32 cellular contexts compared by ENCODE assay signal in the genomic region with DNA sequence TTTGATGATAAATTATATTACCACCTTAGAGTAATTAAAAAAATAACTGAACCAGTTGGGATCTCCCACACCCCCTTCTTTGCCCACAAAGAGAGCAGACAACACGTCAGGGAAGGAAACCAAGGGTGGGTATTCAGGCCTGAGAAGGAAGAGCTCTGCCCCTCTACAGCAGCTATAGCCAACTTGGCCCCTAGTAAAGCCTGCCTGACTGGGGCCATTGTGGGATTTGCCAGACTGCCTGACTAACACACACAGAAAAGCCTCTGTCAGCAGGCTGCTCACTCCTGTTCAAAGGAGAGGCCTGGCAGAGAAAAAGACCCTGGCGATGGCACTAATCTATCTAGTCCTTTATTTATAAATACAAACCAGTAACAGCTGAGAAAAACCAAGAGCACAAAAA. TPM values are rescaled to one million over a fixed set of nuclear protein-coding genes. Genes with fewer than 3 reads are reported as not detected.
A peak's percentile ranks its signal among the peaks of the same experiment; 100 is the strongest.
DNase-seq lines count a peak whose midpoint lies in the region; ATAC-seq and TF ChIP-seq lines count a peak whose summit lies in the region.
"Had no signal": no experiment of that assay in that cellular context is flagged by ENCODE, and none has a peak within 500 bp of the region (broad histone marks: within the 10 kb centered on the region; RNA-seq: fewer than 3 reads in every experiment).

No MANE protein-coding gene starts in this region.

- H3K36me3 Mint-ChIP-seq in nephron (ENCODE audit: low read depth) = no peaks in the 10 kb centered on the region
- no peaks in the 10 kb centered on the region for H3K36me3 Mint-ChIP-seq in CD4-positive, alpha-beta T cell (ENCODE audit: low read depth)
- H3K36me3 Mint-ChIP-seq: brain, type B pancreatic cell had no signal

- DNase-seq in anterior cingulate cortex (lab: John Stamatoyannopoulos, UW) (peak in 42 of 58 donors; percentile 0 to 70 (median 24)), globus pallidus (ENCODE audit: low spot score) (peak; percentile 79), substantia nigra (lab: John Stamatoyannopoulos, UW) (peak in 40 of 49 donors; percentile 2 to 76 (median 28)), middle frontal gyrus (ENCODE audit: extremely low spot score, low spot score) (no peak)
- DNase-seq in CD4-positive, alpha-beta T cell = no peak
- DNase-seq: activated CD4-positive, alpha-beta T cell treated with anti-CD3 and anti-CD28 coated beads, Interleukin-2, amount 10 ng/mL, durations not matched to agents 7 days and 5 days; activated CD8-positive, alpha-beta memory T cell treated with anti-CD3 and anti-CD28 coated beads, Interleukin-2, amount 10 ng/mL, durations not matched to agents 7 days and 5 days; activated naive CD8-positive, alpha-beta T cell treated with anti-CD3 and anti-CD28 coated beads, Interleukin-2, amount 50 U/mL, for 24 hours; activated T-cell treated with anti-CD3 and anti-CD28 coated beads, Interleukin-2, amount 50 U/mL, for 48 hours; Calu3; DMS79 treated with DMSO at 0.1 percent for 48 hours; effector CD8-positive, alpha-beta T cell; GF-D8; heart left ventricle; mammary epithelial cell; NCI-H1048; NCI-H1694 treated with DMSO at 0.1 percent for 48 hours; NCI-H2171; NCI-H510A treated with DMSO at 0.1 percent for 48 hours; NK-92 treated with Interleukin-12 subunit alpha and Interleukin-12 subunit beta, amount 100 ng/mL, for 24 hours; PC-3; stimulated activated CD4-positive, alpha-beta T cell treated with anti-CD3 and anti-CD28 coated beads, Interleukin-2, amount 100 ng/mL, for 48 hours; WERI-Rb-1 had no signal

- no peak for ATAC-seq in GM18517 (IDR thresholded peaks at IDR 0.05; ENCODE audit: unreplicated experiment)
- ATAC-seq in CD4-positive, alpha-beta T cell (ENCODE audit: poor library complexity) = no peak
- ATAC-seq: activated CD8-positive, alpha-beta memory T cell treated with anti-CD3 and anti-CD28 coated beads, Interleukin-2, amount 10 ng/mL, durations not matched to agents 7 days and 5 days; activated naive CD8-positive, alpha-beta T cell treated with anti-CD3 and anti-CD28 coated beads, Interleukin-2, amount 50 U/mL, for 24 hours; heart left ventricle; PC-3; Right ventricle myocardium inferior had no signal

- no peak overlapping the region for H3K27ac ChIP-seq in substantia nigra (ENCODE audit: low read depth, low read length, poor library complexity, severe bottlenecking)
- no peak overlapping the region for H3K27ac ChIP-seq in CD4-positive, alpha-beta T cell (ENCODE audit: low read depth, low read length)
- H3K27ac ChIP-seq: C4-2B, epithelial cell of prostate, right atrium auricular region, WERI-Rb-1 had no signal

- H3K27me3 Mint-ChIP-seq in nephron (ENCODE audit: low read depth) = peaks cover 4% of the 10 kb centered on the region
- H3K27me3 Mint-ChIP-seq in CD4-positive, alpha-beta T cell = no peaks in the 10 kb centered on the region
- H3K27me3 Mint-ChIP-seq: activated CD4-positive, alpha-beta T cell treated with anti-CD3 and anti-CD28 coated beads, Interleukin-2, amount 10 ng/mL, durations not matched to agents 7 days and 5 days; activated CD8-positive, alpha-beta memory T cell treated with anti-CD3 and anti-CD28 coated beads, Interleukin-2, amount 10 ng/mL, durations not matched to agents 7 days and 5 days; brain; IgD-negative memory B cell had no signal

- no peaks in the 10 kb centered on the region for H3K9me3 Mint-ChIP-seq in nephron
- H3K9me3 Mint-ChIP-seq in CD4-positive, alpha-beta T cell = no peaks in the 10 kb centered on the region
- H3K9me3 Mint-ChIP-seq: activated naive CD8-positive, alpha-beta T cell treated with anti-CD3 and anti-CD28 coated beads, Interleukin-2, amount 50 U/mL, for 24 hours; brain; type B pancreatic cell had no signal

- H3K27ac Mint-ChIP-seq in nephron = peak overlapping the region; percentile 70 to 86 (median 82)
- no peak overlapping the region for H3K27ac Mint-ChIP-seq in CD4-positive, alpha-beta T cell
- H3K27ac Mint-ChIP-seq: activated CD4-positive, alpha-beta T cell treated with anti-CD3 and anti-CD28 coated beads, Interleukin-2, amount 10 ng/mL, durations not matched to agents 7 days and 5 days; activated CD8-positive, alpha-beta memory T cell treated with anti-CD3 and anti-CD28 coated beads, Interleukin-2, amount 10 ng/mL, durations not matched to agents 7 days and 5 days; activated naive CD8-positive, alpha-beta T cell treated with anti-CD3 and anti-CD28 coated beads, Interleukin-2, amount 50 U/mL, for 24 hours; IgD-negative memory B cell; type B pancreatic cell had no signal

- POLR2A ChIA-PET in CD4-positive, alpha-beta T cell (lab: Charles Lee) = no interaction called here

- intact Hi-C loops in CD4-positive, alpha-beta T cell (cut with DNase I, micrococcal nuclease) = no loop called here

- no peaks in the 10 kb centered on the region for H3K9me3 ChIP-seq in CD4-positive, alpha-beta T cell (ENCODE audit: control insufficient read depth, low read length)
- H3K9me3 ChIP-seq: heart left ventricle, right atrium auricular region had no signal

- CTCF ChIA-PET in CD4-positive, alpha-beta T cell (lab: Charles Lee) = no interaction called here

- no peaks in the 10 kb centered on the region for H3K27me3 ChIP-seq in CD4-positive, alpha-beta T cell (ENCODE audit: control insufficient read depth, insufficient read depth, low read length)
- H3K27me3 ChIP-seq: right atrium auricular region had no signal

- no peak for TF ChIP-seq CTCF in nephron (IDR thresholded peaks at IDR 0.05; ENCODE audit: unreplicated experiment in 3 of 3)
- TF ChIP-seq CTCF in CD4-positive, alpha-beta T cell (IDR thresholded peaks at IDR 0.05) = no peak

- no peak overlapping the region for H3K4me3 Mint-ChIP-seq in nephron
- H3K4me3 Mint-ChIP-seq in CD4-positive, alpha-beta T cell = no peak overlapping the region
- H3K4me3 Mint-ChIP-seq: activated CD4-positive, alpha-beta T cell treated with anti-CD3 and anti-CD28 coated beads, Interleukin-2, amount 10 ng/mL, durations not matched to agents 7 days and 5 days; activated CD8-positive, alpha-beta memory T cell treated with anti-CD3 and anti-CD28 coated beads, Interleukin-2, amount 10 ng/mL, durations not matched to agents 7 days and 5 days; activated naive CD8-positive, alpha-beta T cell treated with anti-CD3 and anti-CD28 coated beads, Interleukin-2, amount 50 U/mL, for 24 hours; brain; IgD-negative memory B cell; type B pancreatic cell had no signal

- peaks cover 26% of the 10 kb centered on the region for H3K4me1 Mint-ChIP-seq in nephron
- no peaks in the 10 kb centered on the region for H3K4me1 Mint-ChIP-seq in CD4-positive, alpha-beta T cell (ENCODE audit: low read depth)
- H3K4me1 Mint-ChIP-seq: activated CD4-positive, alpha-beta T cell treated with anti-CD3 and anti-CD28 coated beads, Interleukin-2, amount 10 ng/mL, durations not matched to agents 7 days and 5 days; IgD-negative memory B cell had no signal

RNA-seq across cellular contexts. Expression of a gene that starts 41.4 kb away (rescaled TPM):
- under 1 TPM in 1 of 2 experiments, not detected in 1; 0.31 TPM for total RNA-seq in CD4-positive, alpha-beta T cell
- total RNA-seq: PC-3 had no signal

Comparison
In these comparisons a context has a peak if more than half of its experiments do, and no peak if none do; other contexts are left out.
1. DNase-seq: peak in anterior cingulate cortex (42 of 58), globus pallidus (single experiment) and substantia nigra (40 of 49); none in middle frontal gyrus (single experiment) and CD4-positive, alpha-beta T cell (0 of 10).